Comparison of ENCODE assay signal across 3 cellular contexts in the genomic region with DNA sequence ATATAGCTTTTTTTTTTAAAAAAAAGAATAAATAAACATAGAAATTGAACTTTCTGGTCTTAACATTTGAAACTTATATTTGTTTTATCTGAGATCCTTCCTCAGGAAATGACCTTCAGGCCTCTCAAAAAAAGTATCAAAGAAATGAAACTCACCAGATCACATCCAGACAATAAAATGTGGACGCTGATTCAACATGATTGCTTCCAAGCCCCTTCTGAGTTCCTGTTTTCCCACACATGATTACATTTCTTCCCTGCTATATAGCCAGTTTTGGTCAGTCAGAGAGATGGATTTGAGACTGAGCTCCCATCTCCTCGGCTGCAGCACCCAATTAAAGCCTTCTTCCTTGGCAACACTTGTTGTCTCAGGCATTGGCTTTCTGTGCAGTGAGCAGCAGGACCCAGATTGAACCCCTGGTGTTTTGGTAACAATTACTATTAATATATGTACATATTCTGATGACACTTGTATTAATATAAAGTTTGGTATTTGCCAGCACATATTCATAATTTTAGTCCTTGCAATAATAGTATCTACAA.
TF ChIP-seq lines count a peak whose summit lies in the region.

No MANE protein-coding gene starts in this region.

TF ChIP-seq in HEK293, 187 proteins besides CTCF, POLR2A, EP300 and RAD21:
- peak; percentile 89 for TF ChIP-seq SETDB1 (IDR thresholded peaks at IDR 0.05; ENCODE audit: insufficient read length, low read length)
- TF ChIP-seq ZNF843 (tag by site-specific recombination; IDR thresholded peaks at IDR 0.05), result no peak

TF ChIP-seq in GM12878, 131 proteins besides CTCF, POLR2A, EP300 and RAD21:
- TF ChIP-seq CHD2 (IDR thresholded peaks at IDR 0.05; ENCODE audit: borderline replicate concordance, low read depth, low read length) (no peak), NFXL1 (IDR thresholded peaks at IDR 0.05; ENCODE audit: borderline replicate concordance) (0 out of 2 replicates have a peak, but pooled peaks have one; percentile 42)

TF ChIP-seq in endothelial cell of umbilical vein, 7 proteins besides CTCF, POLR2A, EP300 and RAD21:
- no peak for TF ChIP-seq POLR2AphosphoS5 (IDR thresholded peaks at IDR 0.05; ENCODE audit: insufficient read depth, low read depth, low read length)
- TF ChIP-seq, protein P1, sequence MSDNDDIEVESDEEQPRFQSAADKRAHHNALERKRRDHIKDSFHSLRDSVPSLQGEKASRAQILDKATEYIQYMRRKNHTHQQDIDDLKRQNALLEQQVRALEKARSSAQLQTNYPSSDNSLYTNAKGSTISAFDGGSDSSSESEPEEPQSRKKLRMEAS (IDR thresholded peaks at IDR 0.05; ENCODE audit: insufficient read depth, insufficient read length), result no peak
- TF ChIP-seq GATA2 (IDR thresholded peaks at IDR 0.05; ENCODE audit: insufficient read depth, insufficient read length, low read depth, low read length), result peak; percentile 18
- TF ChIP-seq FOS (IDR thresholded peaks at IDR 0.05; ENCODE audit: borderline replicate concordance, insufficient read depth, low read length), result peak; percentile 17
- TF ChIP-seq MYC (IDR thresholded peaks at IDR 0.05; ENCODE audit: low read depth, low read length), result no peak
- TF ChIP-seq EZH2 (IDR thresholded peaks at IDR 0.05; ENCODE audit: borderline replicate concordance, low read depth, low read length, severe bottlenecking), result no peak
- no peak for TF ChIP-seq JUN (IDR thresholded peaks at IDR 0.05; ENCODE audit: borderline replicate concordance, insufficient read depth, insufficient read length, low read depth)
